In the genomic region with DNA sequence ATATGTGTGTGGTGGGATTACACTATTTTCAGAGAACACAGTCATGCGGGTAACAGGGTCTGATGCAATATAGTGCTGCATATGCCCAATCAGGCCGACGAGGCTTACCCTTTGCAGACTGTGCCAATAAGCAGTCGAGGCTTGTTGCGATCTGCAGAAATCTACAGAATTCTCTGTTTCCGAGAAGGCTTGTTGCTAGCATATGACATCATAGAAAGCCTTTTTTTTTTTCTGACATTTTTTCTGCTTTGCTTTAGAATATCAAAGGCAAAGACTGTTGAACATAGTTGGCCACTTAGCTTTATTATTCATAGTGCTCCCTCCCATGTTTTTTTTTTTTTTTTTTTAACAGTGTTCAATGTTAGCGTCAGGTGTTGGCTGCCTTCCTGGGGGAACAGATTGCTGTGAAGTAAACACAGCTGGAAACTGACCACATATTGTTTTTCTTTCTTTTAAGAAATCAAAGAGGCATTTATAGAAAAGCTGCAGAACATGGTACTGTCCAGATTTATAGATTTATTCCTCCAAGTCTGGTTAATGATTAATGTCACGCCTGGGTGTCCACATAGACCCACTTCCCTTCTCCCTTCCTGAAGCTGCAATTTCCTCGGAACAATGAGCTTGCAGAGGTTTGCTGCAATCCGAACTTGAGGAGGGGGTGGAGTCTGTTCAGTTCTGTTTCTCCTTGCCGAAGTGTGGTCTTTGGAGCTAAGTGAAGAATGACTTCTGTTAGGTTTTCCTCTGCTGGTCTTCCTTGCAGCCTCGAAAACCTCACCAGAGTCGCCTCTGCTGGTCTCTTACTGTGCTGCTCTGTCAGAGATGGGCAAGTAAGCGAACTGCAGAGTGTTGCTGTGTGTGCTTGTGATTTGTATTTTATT, we compare ENCODE assay signal across 8 cellular contexts.
DNase-seq lines count a peak whose midpoint lies in the region; ATAC-seq, FAIRE-seq and TF ChIP-seq lines count a peak whose summit lies in the region.

No MANE protein-coding gene starts in this region.

- no peak for FAIRE-seq in urothelium cell line (lab: Jason Lieb, UNC)

- H3K27me3 ChIP-seq in BJ (ENCODE audit: control insufficient read depth, insufficient read depth, low read length) (no peaks in the 10 kb centered on the region), endocrine pancreas (ENCODE audit: control insufficient read depth, insufficient read depth, low read length) (no peaks in the 10 kb centered on the region)

- 0 out of 2 replicates have a peak, but pooled peaks have one; percentile 13 for TF ChIP-seq CTCF in BJ (IDR thresholded peaks at IDR 0.05; ENCODE audit: insufficient read depth, low read depth, low read length)

- POLR2A ChIA-PET in BJ (lab: Charles Lee) = interaction anchor here (0.5 to 0.6 kb wide), 6 partner anchors 15 to 602 kb away, joined by 3 to 10 read pairs (median 6); no protein-coding TSS in a partner anchor

- DNase-seq in BJ (ENCODE audit: low read depth) (peak; percentile 29), H4 (ENCODE audit: low spot score) (peak; percentile 84), NCI-H526 treated with DMSO at 0.1 percent for 48 hours (lab: John Stamatoyannopoulos, UW) (peak; percentile 8), midbrain (lab: John Stamatoyannopoulos, UW) (peak; percentile 46), urothelium cell line (ENCODE audit: low spot score) (peak; percentile 41)
- no peak for DNase-seq in stimulated activated naive CD4-positive, alpha-beta T cell (lab: John Stamatoyannopoulos, UW)

- H3K9me3 ChIP-seq in endocrine pancreas (ENCODE audit: control insufficient read depth, low read length) = no peaks in the 10 kb centered on the region

- no peak for ATAC-seq in HG02588 (IDR thresholded peaks at IDR 0.05; ENCODE audit: unreplicated experiment)

- H3K9ac ChIP-seq in endocrine pancreas (ENCODE audit: control insufficient read depth, insufficient read depth, low read length) = no peak overlapping the region

- CTCF ChIA-PET in BJ (lab: Yijun Ruan, JAX) = interaction anchor here (0.5 to 2.7 kb wide), 5 partner anchors 10 to 241 kb away, joined by 3 to 9 read pairs (median 6); no protein-coding TSS in a partner anchor

- H3K4me3 ChIP-seq in BJ (ENCODE audit: low read depth, low read length) = peak overlapping the region; percentile 12
- H3K4me3 ChIP-seq in endocrine pancreas (ENCODE audit: control insufficient read depth, insufficient read depth, low read length) = peak overlapping the region; percentile 73

- H3K4me1 ChIP-seq in endocrine pancreas (ENCODE audit: control insufficient read depth, insufficient read depth, low read length) = peaks cover 9% of the 10 kb centered on the region

- no peaks in the 10 kb centered on the region for H3K36me3 ChIP-seq in BJ (ENCODE audit: control insufficient read depth, insufficient read depth, low read length)
- H3K36me3 ChIP-seq in endocrine pancreas (ENCODE audit: control insufficient read depth, insufficient read depth, low read length) = no peaks in the 10 kb centered on the region

Comparison
In these comparisons a context has a peak if more than half of its experiments do, and no peak if none do; other contexts are left out.
1. DNase-seq: peak in BJ (single experiment), H4 (single experiment), NCI-H526 treated with DMSO at 0.1 percent for 48 hours (single experiment), midbrain (single experiment) and urothelium cell line (single experiment); none in stimulated activated naive CD4-positive, alpha-beta T cell (0 of 6).